ENCODE assay signal across 19 cellular contexts in the genomic region with DNA sequence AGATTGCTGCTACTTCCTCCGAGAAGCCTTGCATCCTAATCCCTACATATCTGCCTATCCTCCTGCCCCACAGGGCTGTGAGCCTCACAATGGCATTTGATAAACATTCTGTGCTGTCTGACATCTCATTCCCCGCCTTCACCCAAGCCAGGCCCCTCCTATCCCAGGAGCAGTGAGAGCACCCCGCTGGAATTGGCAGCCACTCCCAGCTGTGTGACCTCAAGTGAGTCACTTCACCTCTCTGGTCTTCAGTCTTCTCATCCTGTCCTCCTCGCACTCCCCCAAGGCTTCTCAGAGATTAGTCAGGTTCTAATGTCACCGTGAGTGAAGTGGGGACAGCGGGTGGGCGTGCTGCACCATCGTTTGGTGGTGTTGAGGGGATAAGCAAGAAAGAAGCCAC.
DNase-seq lines count a peak whose midpoint lies in the region; ATAC-seq and TF ChIP-seq lines count a peak whose summit lies in the region.
"Had no signal": no experiment of that assay in that cellular context is flagged by ENCODE, and none has a peak within 500 bp of the region (broad histone marks: within the 10 kb centered on the region; RNA-seq: fewer than 3 reads in every experiment).

No MANE protein-coding gene starts in this region.

- CTCF ChIA-PET in IMR-90 (lab: Yijun Ruan, JAX): no interaction called here

- POLR2A ChIA-PET in IMR-90 (lab: Charles Lee; ENCODE audit: unreplicated experiment): no interaction called here

- in situ Hi-C loops in IMR-90 (cut with MboI; ENCODE audit: low sequenced_read_pairs): no loop called here

- H3K56ac ChIP-seq in IMR-90 (ENCODE audit: extremely low read depth, insufficient read depth, low read length): no peak overlapping the region

- no peak for TF ChIP-seq CTCF in IMR-90 (conservative IDR thresholded peaks at IDR 0.05; ENCODE audit: low read depth, low read length)
- no peak for TF ChIP-seq CTCF in chondrocyte (IDR thresholded peaks at IDR 0.05)

- ATAC-seq in IMR-90 (ENCODE audit: low read depth) (no peak; the same call in none of the 2 replicates), GM19397 (IDR thresholded peaks at IDR 0.05; ENCODE audit: unreplicated experiment) (no peak)
- ATAC-seq: left ventricle myocardium superior had no signal

- TF ChIP-seq POLR2A in IMR-90 (IDR thresholded peaks at IDR 0.05; ENCODE audit: low read depth, low read length): no peak

- no TSS peak for BruUV-seq in IMR-90 (replicated peaks; lab: Mats Ljungman, UMichigan)

- H4K20me1 ChIP-seq in IMR-90 (ENCODE audit: insufficient read depth, low read length): no peaks in the 10 kb centered on the region

- 20% methylated on average over 1 of the region's 8 CpGs; no CpG with 5 or more reads in 1 of the 2 experiments for WGBS in IMR-90 (ENCODE audit: extremely low coverage in 2 of 2, insufficient read length in 1 of 2), 2 experiments

- H2AK5ac ChIP-seq in IMR-90 (ENCODE audit: low read depth, low read length): no peak overlapping the region

- H3K36me3 ChIP-seq in IMR-90 (ENCODE audit: control insufficient read depth, insufficient read depth, low read length): no peaks in the 10 kb centered on the region
- H3K36me3 ChIP-seq: suprapubic skin had no signal

- H4K91ac ChIP-seq in IMR-90 (ENCODE audit: insufficient read depth, low read depth, low read length): no peak overlapping the region

- H3K9me3 Mint-ChIP-seq in chondrocyte (ENCODE audit: low read depth): no peaks in the 10 kb centered on the region

- no peak overlapping the region for H3K23ac ChIP-seq in IMR-90 (ENCODE audit: low read depth, low read length)

- H2AFZ ChIP-seq in IMR-90 (replicated peaks; ENCODE audit: low read length, poor library complexity): no peak overlapping the region

- H3K27me3 ChIP-seq in IMR-90 (ENCODE audit: control insufficient read depth, insufficient read depth, low read length): peaks cover 7% of the 10 kb centered on the region; the same call in 1 of the 2 replicates

- H3K27ac Mint-ChIP-seq in chondrocyte (ENCODE audit: unreplicated experiment): no peak overlapping the region
- H3K27ac Mint-ChIP-seq: activated naive CD4-positive, alpha-beta T cell treated with anti-CD3 and anti-CD28 coated beads, Interleukin-2, amount 50 U/mL, for 72 hours; CD8-positive, alpha-beta memory T cell had no signal

- H3K36me3 Mint-ChIP-seq in chondrocyte (ENCODE audit: low read depth): no peaks in the 10 kb centered on the region
- H3K36me3 Mint-ChIP-seq: activated naive CD4-positive, alpha-beta T cell treated with anti-CD3 and anti-CD28 coated beads, Interleukin-2, amount 50 U/mL, for 72 hours; brain had no signal

- no peak overlapping the region for H3K4me3 ChIP-seq in IMR-90 (ENCODE audit: insufficient read depth, low read depth, low read length)
- H3K4me3 ChIP-seq: suprapubic skin had no signal

- H3K27me3 Mint-ChIP-seq in chondrocyte (ENCODE audit: low read depth): peaks cover 39% of the 10 kb centered on the region

- H3K9me1 ChIP-seq in IMR-90 (ENCODE audit: insufficient read depth, low read length): no peaks in the 10 kb centered on the region

- no peak overlapping the region for H2AK9ac ChIP-seq in IMR-90 (replicated peaks; ENCODE audit: low read depth, low read length, poor library complexity)

- dilution Hi-C loops in IMR-90 (cut with HindIII; ENCODE audit: low sequenced_read_pairs, unreplicated experiment): no loop called here

- no peak overlapping the region for H2BK5ac ChIP-seq in IMR-90 (ENCODE audit: low read depth, low read length, poor library complexity, severe bottlenecking)

- no peak overlapping the region for H3K14ac ChIP-seq in IMR-90 (replicated peaks; ENCODE audit: low read depth, low read length)

- H4K8ac ChIP-seq in IMR-90 (ENCODE audit: low read depth in 2 of 2, low read length in 2 of 2): no peak overlapping the region

- no peaks in the 10 kb centered on the region for H3K4me1 Mint-ChIP-seq in chondrocyte (ENCODE audit: low read depth)
- H3K4me1 Mint-ChIP-seq: CD8-positive, alpha-beta memory T cell had no signal

- H3K4ac ChIP-seq in IMR-90 (ENCODE audit: low read depth, low read length): no peak overlapping the region

- DNase-seq in EH (ENCODE audit: low read depth) (peak; percentile 25), IMR-90 (peak; percentile 32), amniotic epithelial cell (ENCODE audit: low read depth) (peak; percentile 12), iris pigment epithelial cell (ENCODE audit: low read depth) (peak; percentile 61), chondrocyte (ENCODE audit: low spot score) (no peak), ureter (ENCODE audit: low spot score) (no peak)
- DNase-seq in activated CD4-positive, alpha-beta T cell treated with anti-CD3 and anti-CD28 coated beads, Interleukin-2, amount 50 U/mL, for 4 hours: no peak
- DNase-seq: activated T-cell treated with anti-CD3 and anti-CD28 coated beads, Interleukin-2, amount 50 U/mL, for 48 hours; CD8-positive, alpha-beta memory T cell; DMS53; left ventricle myocardium superior; NCI-H1436; NCI-H2171; NCI-H526 treated with DMSO at 0.1 percent for 48 hours; SHP77 treated with DMSO at 0.1 percent for 48 hours had no signal

- no peaks in the 10 kb centered on the region for H3K79me1 ChIP-seq in IMR-90 (ENCODE audit: low read depth in 1 of 2, low read length in 2 of 2)

- H3K9me3 ChIP-seq in IMR-90 (ENCODE audit: control insufficient read depth, insufficient read depth, low read length): no peaks in the 10 kb centered on the region
- H3K9me3 ChIP-seq: suprapubic skin had no signal

- TF ChIP-seq RAD21 in IMR-90 (IDR thresholded peaks at IDR 0.05; ENCODE audit: low read length): no peak

- H2BK20ac ChIP-seq in IMR-90 (ENCODE audit: low read depth, low read length): no peak overlapping the region

- intact Hi-C loops in IMR-90 (cut with micrococcal nuclease): no loop called here

- H2BK120ac ChIP-seq in IMR-90 (ENCODE audit: low read depth, low read length): no peak overlapping the region

- H3K4me2 ChIP-seq in IMR-90 (ENCODE audit: low read depth, low read length): no peak overlapping the region

- no peak overlapping the region for H3K4me3 Mint-ChIP-seq in chondrocyte (ENCODE audit: unreplicated experiment)
- H3K4me3 Mint-ChIP-seq: brain had no signal

- no peak overlapping the region for H3K27ac ChIP-seq in IMR-90 (ENCODE audit: insufficient read depth, low read length)
- H3K27ac ChIP-seq: suprapubic skin had no signal

- H2BK15ac ChIP-seq in IMR-90 (ENCODE audit: low read depth, low read length): no peak overlapping the region

- no peak overlapping the region for H3K9ac ChIP-seq in IMR-90 (ENCODE audit: low read depth, low read length)

- H3K18ac ChIP-seq in IMR-90 (ENCODE audit: low read depth, low read length): no peak overlapping the region

- H4K5ac ChIP-seq in IMR-90 (ENCODE audit: low read depth, low read length): no peak overlapping the region

- no peaks in the 10 kb centered on the region for H3K4me1 ChIP-seq in IMR-90 (ENCODE audit: control insufficient read depth, insufficient read depth, low read length)
- H3K4me1 ChIP-seq: suprapubic skin had no signal

TF ChIP-seq in IMR-90, 13 proteins besides CTCF, POLR2A, EP300 and RAD21:
- no peak for TF ChIP-seq MXI1 (IDR thresholded peaks at IDR 0.05; ENCODE audit: borderline replicate concordance, low read depth, low read length)
- TF ChIP-seq MAZ (IDR thresholded peaks at IDR 0.05; ENCODE audit: borderline replicate concordance, low read depth, low read length): no peak
- TF ChIP-seq RFX5 (IDR thresholded peaks at IDR 0.05; ENCODE audit: low read depth, low read length): no peak
- TF ChIP-seq NFE2L2 (IDR thresholded peaks at IDR 0.05; ENCODE audit: low read depth, low read length): no peak
TF ChIP-seq in IMR-90: peak in this region for 0.

Comparison
In these comparisons a context has a peak if more than half of its experiments do, and no peak if none do; other contexts are left out.
1. DNase-seq: peak in EH (single experiment), IMR-90 (single experiment), amniotic epithelial cell (single experiment) and iris pigment epithelial cell (single experiment); none in chondrocyte (single experiment), ureter (single experiment) and activated CD4-positive, alpha-beta T cell treated with anti-CD3 and anti-CD28 coated beads, Interleukin-2, amount 50 U/mL, for 4 hours (0 of 2).